Comparison of ENCODE assay signal across 1 cellular context in the genomic region with DNA sequence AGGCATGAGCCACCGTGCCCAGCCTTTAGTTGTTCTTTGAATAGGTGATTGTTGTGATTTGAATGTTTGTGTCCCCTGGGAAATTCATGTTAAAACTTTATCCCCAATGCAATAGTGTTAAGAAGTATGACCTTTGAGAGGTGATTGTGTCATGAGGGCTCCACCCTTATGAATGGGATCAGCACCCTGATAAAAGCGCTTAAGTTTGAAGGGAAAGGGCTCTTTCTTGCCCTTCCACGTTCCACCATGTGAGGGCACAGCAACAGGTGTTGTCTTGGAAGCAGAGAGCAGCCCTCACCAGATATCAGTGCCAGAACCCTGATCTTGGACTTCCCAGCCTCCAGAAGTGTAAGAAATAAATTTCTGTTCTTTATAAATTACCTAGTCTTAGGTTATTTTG.
TF ChIP-seq lines count a peak whose summit lies in the region.

No MANE protein-coding gene starts in this region.

TF ChIP-seq in HCT116, 20 proteins besides CTCF, POLR2A, EP300 and RAD21 (continued from another document):
- no peak for TF ChIP-seq REST (IDR thresholded peaks at IDR 0.05; ENCODE audit: low read depth)
- TF ChIP-seq ATF3 (IDR thresholded peaks at IDR 0.05) = no peak
- no peak for TF ChIP-seq TCF7L2 (IDR thresholded peaks at IDR 0.05; ENCODE audit: borderline replicate concordance, extremely low read depth, insufficient read depth, insufficient read length)
- TF ChIP-seq, protein P1, sequence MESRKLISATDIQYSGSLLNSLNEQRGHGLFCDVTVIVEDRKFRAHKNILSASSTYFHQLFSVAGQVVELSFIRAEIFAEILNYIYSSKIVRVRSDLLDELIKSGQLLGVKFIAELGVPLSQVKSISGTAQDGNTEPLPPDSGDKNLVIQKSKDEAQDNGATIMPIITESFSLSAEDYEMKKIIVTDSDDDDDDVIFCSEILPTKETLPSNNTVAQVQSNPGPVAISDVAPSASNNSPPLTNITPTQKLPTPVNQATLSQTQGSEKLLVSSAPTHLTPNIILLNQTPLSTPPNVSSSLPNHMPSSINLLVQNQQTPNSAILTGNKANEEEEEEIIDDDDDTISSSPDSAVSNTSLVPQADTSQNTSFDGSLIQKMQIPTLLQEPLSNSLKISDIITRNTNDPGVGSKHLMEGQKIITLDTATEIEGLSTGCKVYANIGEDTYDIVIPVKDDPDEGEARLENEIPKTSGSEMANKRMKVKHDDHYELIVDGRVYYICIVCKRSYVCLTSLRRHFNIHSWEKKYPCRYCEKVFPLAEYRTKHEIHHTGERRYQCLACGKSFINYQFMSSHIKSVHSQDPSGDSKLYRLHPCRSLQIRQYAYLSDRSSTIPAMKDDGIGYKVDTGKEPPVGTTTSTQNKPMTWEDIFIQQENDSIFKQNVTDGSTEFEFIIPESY (IDR thresholded peaks at IDR 0.05; ENCODE audit: extremely low read depth, insufficient replicate concordance, low read length) = no peak
- TF ChIP-seq YY1 (IDR thresholded peaks at IDR 0.05; ENCODE audit: extremely low read depth, insufficient replicate concordance, low read depth, low read length) = no peak
- TF ChIP-seq CBX3 (IDR thresholded peaks at IDR 0.05; ENCODE audit: low read depth) = no peak
- TF ChIP-seq SP1 (IDR thresholded peaks at IDR 0.05; ENCODE audit: low read depth) = no peak
- TF ChIP-seq EGR1 (IDR thresholded peaks at IDR 0.05; ENCODE audit: low read depth) = no peak
- TF ChIP-seq MAX (IDR thresholded peaks at IDR 0.05) = no peak
- no peak for TF ChIP-seq SIN3A (IDR thresholded peaks at IDR 0.05; ENCODE audit: low read depth)
- TF ChIP-seq FOSL1 (IDR thresholded peaks at IDR 0.05; ENCODE audit: low read depth) = no peak
- no peak for TF ChIP-seq ZNF274 (IDR thresholded peaks at IDR 0.05; ENCODE audit: low read depth, low read length)
- TF ChIP-seq ZFX (IDR thresholded peaks at IDR 0.05) = no peak
- no peak for TF ChIP-seq CEBPB (IDR thresholded peaks at IDR 0.05; ENCODE audit: low read depth)
